ENCODE assay signal across 14 cellular contexts in genomic region chr2:226963528-226963927, GRCh38.
DNase-seq lines count a peak whose midpoint lies in the region; ATAC-seq, FAIRE-seq and TF ChIP-seq lines count a peak whose summit lies in the region.
"Had no signal": no experiment of that assay in that cellular context is flagged by ENCODE, and none has a peak within 500 bp of the region (broad histone marks: within the 10 kb centered on the region; RNA-seq: fewer than 3 reads in every experiment).

No MANE protein-coding gene starts in this region.

- TF ChIP-seq RAD21 in K562 (CRISPR knock-in tag; conservative IDR thresholded peaks at IDR 0.05 in 1 of 2, IDR thresholded peaks at IDR 0.05 in 1 of 2): no peak

- H3K27me3 ChIP-seq in HUES6 (ENCODE audit: control insufficient read depth, insufficient read depth, low read length) (no peaks in the 10 kb centered on the region), K562 (ENCODE audit: control insufficient read depth in 2 of 2, insufficient read depth in 2 of 2, low read length in 2 of 2) (no peaks in the 10 kb centered on the region), sigmoid colon (no peaks in the 10 kb centered on the region)
- H3K27me3 ChIP-seq: esophagus squamous epithelium, tibial nerve had no signal

- TF ChIP-seq POLR2A in K562 (conservative IDR thresholded peaks at IDR 0.05) (no peak), sigmoid colon (IDR thresholded peaks at IDR 0.05) (no peak)

- POLR2A ChIA-PET in AG04449 (lab: Yijun Ruan, JAX): no interaction called here
- POLR2A ChIA-PET in K562 (lab: Yijun Ruan, JAX): no interaction called here

- no peaks in the 10 kb centered on the region for H3K79me2 ChIP-seq in K562 (ENCODE audit: control insufficient read depth, insufficient read depth, low read length)

- no TSS peak for BruUV-seq in K562 (replicated peaks; lab: Mats Ljungman, UMichigan)

- H3K36me3 ChIP-seq in HUES6 (ENCODE audit: control insufficient read depth, insufficient read depth, low read length) (no peaks in the 10 kb centered on the region), K562 (ENCODE audit: control insufficient read depth, insufficient read depth, low read length) (no peaks in the 10 kb centered on the region), sigmoid colon (no peaks in the 10 kb centered on the region)
- H3K36me3 ChIP-seq: esophagus squamous epithelium had no signal

- no peak for FAIRE-seq in K562 (lab: Jason Lieb, UNC)

- ATAC-seq in K562 (peak; percentile 56; the same call in 2 of the 3 replicates), HG03280 (IDR thresholded peaks at IDR 0.05; ENCODE audit: unreplicated experiment) (no peak)

- peak overlapping the region; percentile 44; the same call in 1 of the 2 replicates for H3K27ac ChIP-seq in HUES6 (ENCODE audit: low read depth, low read length)
- H3K27ac ChIP-seq in K562 (ENCODE audit: extremely low read depth, low read depth, low read length): no peak overlapping the region
- no peak overlapping the region for H3K27ac ChIP-seq in sigmoid colon
- H3K27ac ChIP-seq: esophagus squamous epithelium, tibial nerve had no signal

- TF ChIP-seq CTCF in AG04449 (IDR thresholded peaks at IDR 0.05; ENCODE audit: insufficient read depth, low read length, missing control alignments) (no peak), K562 (IDR thresholded peaks at IDR 0.05 in 2 of 3, conservative IDR thresholded peaks at IDR 0.05 in 1 of 3; ENCODE audit: insufficient read depth in 2 of 3, low read depth in 1 of 3, low read length in 3 of 3) (no peak), sigmoid colon (IDR thresholded peaks at IDR 0.05) (no peak)

- no peaks in the 10 kb centered on the region for H3K9me1 ChIP-seq in K562 (ENCODE audit: control insufficient read depth, insufficient read depth, low read length)

- intact Hi-C loops in K562 (cut with micrococcal nuclease): no loop called here
- intact Hi-C loops in sigmoid colon (cut with DNase I): no loop called here

- no peaks in the 10 kb centered on the region for H4K20me1 ChIP-seq in K562 (replicated peaks; ENCODE audit: control insufficient read depth, insufficient read depth, low read length)

- no peak for TF ChIP-seq EP300 in K562 (IDR thresholded peaks at IDR 0.05; ENCODE audit: low read length)
- no peak for TF ChIP-seq EP300 in sigmoid colon (IDR thresholded peaks at IDR 0.05)

- CTCF ChIA-PET in AG04449 (lab: Yijun Ruan, JAX) (interaction anchor here (0.9 to 1.5 kb wide), 2 partner anchors 21 to 1292 kb away, joined by 3 to 5 read pairs; no protein-coding TSS in a partner anchor), K562 (lab: Yijun Ruan, JAX; ENCODE audit: low intra/inter-chr PET ratio) (no interaction called here)

- DNase-seq in AG04449 (ENCODE audit: low read depth, low spot score) (peak; percentile 54), K562 (ENCODE audit: extremely low read depth in 1 of 4, low spot score in 3 of 4) (peak in 2 of 4 experiments; percentile 10 to 14), islet precursor cell (peak; percentile 97), NCI-H1092 (lab: John Stamatoyannopoulos, UW) (no peak), sigmoid colon (no peak)
- no peak for DNase-seq in activated effector memory CD4-positive, alpha-beta T cell treated with Interleukin-2 at 50 U/mL for 16 hours
- DNase-seq: activated naive CD4-positive, alpha-beta T cell treated with anti-CD3 and anti-CD28 coated beads for 36 hours; DMS79 treated with DMSO at 0.1 percent for 48 hours; esophagus squamous epithelium; KG1; NCI-H2029 had no signal

- 14% methylated on average over 1 of the region's 1 CpG for WGBS in K562 (ENCODE audit: insufficient coverage, low coverage, missing lambda C conversion rate)
- WGBS in sigmoid colon, 2 donors: 72 to 74% methylated on average over 1 of the region's 1 CpG

- no peak overlapping the region for H2AFZ ChIP-seq in K562 (ENCODE audit: low read depth, low read length)

- peaks cover 11% of the 10 kb centered on the region for H3K4me1 ChIP-seq in HUES6 (ENCODE audit: control insufficient read depth, insufficient read depth, low read length)
- peaks cover 0 to 8% of the 10 kb centered on the region in 2 experiments; a peak in 2 of 5 replicates for H3K4me1 ChIP-seq in K562 (replicated peaks in 1 of 2; ENCODE audit: control insufficient read depth in 2 of 2, insufficient read depth in 2 of 2, low read length in 2 of 2)
- H3K4me1 ChIP-seq in sigmoid colon: peaks cover 0 to 8% (median 2%) of the 10 kb centered on the region in 4 donors
- H3K4me1 ChIP-seq: esophagus squamous epithelium, tibial nerve had no signal

- in situ Hi-C loops in K562 (cut with MboI): no loop called here

- H3K9me3 ChIP-seq in HUES6 (ENCODE audit: control insufficient read depth, insufficient read depth, low read depth, low read length) (peaks cover 12% of the 10 kb centered on the region), K562 (replicated peaks; ENCODE audit: control insufficient read depth, insufficient read depth, low read depth, low read length) (no peaks in the 10 kb centered on the region), sigmoid colon (no peaks in the 10 kb centered on the region)
- H3K9me3 ChIP-seq: esophagus squamous epithelium had no signal

- no peak overlapping the region for H3K4me2 ChIP-seq in K562 (ENCODE audit: insufficient read depth, low read length)

- H3K9ac ChIP-seq in HUES6 (ENCODE audit: low read length) (no peak overlapping the region), K562 (ENCODE audit: insufficient read depth in 1 of 2, low read depth in 2 of 2, low read length in 2 of 2) (no peak overlapping the region)

- H3K4me3 ChIP-seq in AG04449 (ENCODE audit: low read depth, low read length) (no peak overlapping the region), HUES6 (ENCODE audit: low read depth, low read length) (no peak overlapping the region), K562 (no peak overlapping the region), sigmoid colon (no peak overlapping the region)
- H3K4me3 ChIP-seq: esophagus squamous epithelium, tibial nerve had no signal

TF ChIP-seq in K562, 482 proteins besides CTCF, POLR2A, EP300 and RAD21:
- TF ChIP-seq SIX5 (IDR thresholded peaks at IDR 0.05; ENCODE audit: borderline replicate concordance in 1 of 2, insufficient read depth in 1 of 2, low read depth in 1 of 2, low read length in 2 of 2) (no peak), MAFF (IDR thresholded peaks at IDR 0.05; ENCODE audit: low read length) (peak; percentile 38; the same call in 1 of the 2 replicates), NFE2 (IDR thresholded peaks at IDR 0.05; ENCODE audit: low read depth) (peak; percentile 76), C11orf30 (IDR thresholded peaks at IDR 0.05; ENCODE audit: low read depth) (peak; percentile 69), MAFG (tag; conservative IDR thresholded peaks at IDR 0.05) (peak; percentile 71), NFATC3 (IDR thresholded peaks at IDR 0.05) (no peak), ZNF316 (IDR thresholded peaks at IDR 0.05) (peak; percentile 65), CBFB (CRISPR knock-in tag; IDR thresholded peaks at IDR 0.05) (no peak)

Comparison
In these comparisons a context has a peak if more than half of its experiments do, and no peak if none do; other contexts are left out.
1. DNase-seq: peak in AG04449 (single experiment) and islet precursor cell (single experiment); none in NCI-H1092 (single experiment), sigmoid colon (single experiment) and activated effector memory CD4-positive, alpha-beta T cell treated with Interleukin-2 at 50 U/mL for 16 hours (single experiment).